17 cellular contexts compared by ENCODE assay signal in genomic region chr3:194836676-194837075, GRCh38.
DNase-seq lines count a peak whose midpoint lies in the region; ATAC-seq lines count a peak whose summit lies in the region.
"Had no signal": no experiment of that assay in that cellular context is flagged by ENCODE, and none has a peak within 500 bp of the region (broad histone marks: within the 10 kb centered on the region; RNA-seq: fewer than 3 reads in every experiment).

No MANE protein-coding gene starts in this region.

- DNase-seq in globus pallidus (ENCODE audit: low spot score) = peak; percentile 64
- peak; percentile 23 for DNase-seq in midbrain (lab: John Stamatoyannopoulos, UW)
- peak; percentile 69 for DNase-seq in superior temporal gyrus (ENCODE audit: extremely low spot score)
- DNase-seq in activated naive CD4-positive, alpha-beta T cell treated with anti-CD3 and anti-CD28 coated beads, Interleukin-2, amount 50 U/mL, for 72 hours (ENCODE audit: low spot score in 2 of 2) = no peak
- DNase-seq in NCI-H2196 (lab: John Stamatoyannopoulos, UW; ENCODE audit: unreplicated experiment) = no peak
- DNase-seq: 8988T; Calu3; CD8-positive, alpha-beta T cell; DMS79 treated with DMSO at 0.1 percent for 48 hours; GF-D8; GM23248; IMR-90 had no signal

- H3K9me3 Mint-ChIP-seq in activated naive CD4-positive, alpha-beta T cell treated with anti-CD3 and anti-CD28 coated beads, Interleukin-2, amount 50 U/mL, for 72 hours = no peaks in the 10 kb centered on the region
- H3K9me3 Mint-ChIP-seq: CD8-positive, alpha-beta T cell had no signal

- ATAC-seq in HG02610 (IDR thresholded peaks at IDR 0.05; ENCODE audit: unreplicated experiment) (no peak), GM21528 (IDR thresholded peaks at IDR 0.05; ENCODE audit: low FRiP score, unreplicated experiment) (no peak)
- ATAC-seq in activated naive CD4-positive, alpha-beta T cell treated with anti-CD3 and anti-CD28 coated beads, Interleukin-2, amount 50 U/mL, for 72 hours = no peak
- ATAC-seq: CD8-positive, alpha-beta T cell had no signal

- H3K27ac ChIP-seq in angular gyrus (ENCODE audit: low read depth, low read length) = peak overlapping the region; percentile 42
- H3K27ac ChIP-seq: BLaER1 treated with 17β-estradiol and CSF1 and Interleukin-3, amounts not matched to agents 10 nM and 100 nM; GM23248 had no signal

- H3K27ac Mint-ChIP-seq in activated naive CD4-positive, alpha-beta T cell treated with anti-CD3 and anti-CD28 coated beads, Interleukin-2, amount 50 U/mL, for 72 hours = no peak overlapping the region
- H3K27ac Mint-ChIP-seq: B cell; CD8-positive, alpha-beta T cell had no signal

- no peaks in the 10 kb centered on the region for H3K36me3 Mint-ChIP-seq in activated naive CD4-positive, alpha-beta T cell treated with anti-CD3 and anti-CD28 coated beads, Interleukin-2, amount 50 U/mL, for 72 hours
- H3K36me3 Mint-ChIP-seq: CD8-positive, alpha-beta T cell had no signal

Comparison
In these comparisons a context has a peak if more than half of its experiments do, and no peak if none do; other contexts are left out.
1. DNase-seq: peak in globus pallidus (single experiment), midbrain (single experiment) and superior temporal gyrus (single experiment); none in activated naive CD4-positive, alpha-beta T cell treated with anti-CD3 and anti-CD28 coated beads, Interleukin-2, amount 50 U/mL, for 72 hours (0 of 2) and NCI-H2196 (single experiment).